22 cellular contexts compared by ENCODE assay signal in genomic region chr5:206406-206805, GRCh38. TPM values are rescaled to one million over a fixed set of nuclear protein-coding genes. Genes with fewer than 3 reads are reported as not detected.
DNase-seq lines count a peak whose midpoint lies in the region; ATAC-seq and TF ChIP-seq lines count a peak whose summit lies in the region.
"Had no signal": no experiment of that assay in that cellular context is flagged by ENCODE, and none has a peak within 500 bp of the region (broad histone marks: within the 10 kb centered on the region; RNA-seq: fewer than 3 reads in every experiment).

No MANE protein-coding gene starts in this region.

- H3K27me3 ChIP-seq in PC-3 (ENCODE audit: low read length) (no peaks in the 10 kb centered on the region), Peyer's patch (no peaks in the 10 kb centered on the region)
- H3K27me3 ChIP-seq: tibial nerve had no signal

- DNase-seq in EL (peak; percentile 19), PC-3 (no peak), fibroblast of pulmonary artery (ENCODE audit: low read depth) (peak; percentile 70), myocyte (ENCODE audit: low read depth) (peak; percentile 81), T1000 (lab: John Stamatoyannopoulos, UW) (no peak), DMS153 (lab: John Stamatoyannopoulos, UW) (no peak), Peyer's patch (no peak), NCI-H2196 treated with DMSO at 0.1 percent for 48 hours (lab: John Stamatoyannopoulos, UW; ENCODE audit: unreplicated experiment) (no peak)
- DNase-seq: activated CD8-positive, alpha-beta memory T cell treated with anti-CD3 and anti-CD28 coated beads, Interleukin-2, amount 10 ng/mL, durations not matched to agents 7 days and 5 days; activated naive CD4-positive, alpha-beta T cell treated with anti-CD3 and anti-CD28 coated beads for 36 hours; central memory CD4-positive, alpha-beta T cell; hypothalamus; naive thymus-derived CD8-positive, alpha-beta T cell; NCI-H2081 treated with DMSO at 0.1 percent for 48 hours; NCI-H748 treated with DMSO at 0.1 percent for 48 hours; stimulated activated CD4-positive, alpha-beta T cell treated with anti-CD3 and anti-CD28 coated beads, Interleukin-4, amount 100 ng/mL, for 4 hours; T-cell had no signal

- H3K79me2 ChIP-seq in PC-3 (ENCODE audit: low read length): peaks cover 48% of the 10 kb centered on the region

- intact Hi-C loops in PC-3 (cut with micrococcal nuclease): no loop called here

- H3K27ac ChIP-seq in PC-3 (ENCODE audit: low read length) (peak overlapping the region; percentile 83), Peyer's patch (no peak overlapping the region)
- H3K27ac ChIP-seq: epithelial cell of prostate, HL-60, tibial nerve had no signal

- H3K4me1 ChIP-seq in PC-3 (ENCODE audit: insufficient read depth, low read length) (peaks cover 25% of the 10 kb centered on the region), Peyer's patch (no peaks in the 10 kb centered on the region)

- BruUV-seq in PC-3 (replicated peaks; lab: Mats Ljungman, UMichigan): no TSS peak

- H3K4me2 ChIP-seq in PC-3 (ENCODE audit: low read length): no peak overlapping the region

- H3K9me2 ChIP-seq in PC-3 (replicated peaks; ENCODE audit: low read length): no peaks in the 10 kb centered on the region

- H4K20me1 ChIP-seq in PC-3 (ENCODE audit: low read length): peaks cover 4% of the 10 kb centered on the region; the same call in 1 of the 2 replicates

- ATAC-seq in PC-3: peak; percentile 76
- ATAC-seq: activated CD8-positive, alpha-beta memory T cell treated with anti-CD3 and anti-CD28 coated beads, Interleukin-2, amount 10 ng/mL, durations not matched to agents 7 days and 5 days; naive thymus-derived CD8-positive, alpha-beta T cell; T-cell had no signal

- TF ChIP-seq CTCF in PC-3 (conservative IDR thresholded peaks at IDR 0.05; ENCODE audit: low read depth, low read length) (no peak), fibroblast of pulmonary artery (IDR thresholded peaks at IDR 0.05; ENCODE audit: low read length, missing control alignments) (peak; percentile 1), Peyer's patch (IDR thresholded peaks at IDR 0.05) (no peak)

- TF ChIP-seq POLR2A in Peyer's patch (IDR thresholded peaks at IDR 0.05): no peak

- no peaks in the 10 kb centered on the region for H3F3A ChIP-seq in PC-3 (ENCODE audit: low read length, unreplicated experiment)

- H3K4me3 ChIP-seq in PC-3 (ENCODE audit: low read length) (no peak overlapping the region), fibroblast of pulmonary artery (replicated peaks; ENCODE audit: low read depth, low read length) (no peak overlapping the region), Peyer's patch (no peak overlapping the region)
- H3K4me3 ChIP-seq: tibial nerve had no signal

- H2AFZ ChIP-seq in PC-3 (ENCODE audit: low read length): no peak overlapping the region

- H3K9ac ChIP-seq in PC-3 (ENCODE audit: low read length): peak overlapping the region; percentile 58; the same call in 1 of the 2 replicates

- CTCF ChIA-PET in PC-3 (lab: Charles Lee): no interaction called here

- POLR2A ChIA-PET in PC-3 (lab: Charles Lee; ENCODE audit: unreplicated experiment): no interaction called here

- H3K9me3 ChIP-seq in PC-3 (ENCODE audit: low read length): no peaks in the 10 kb centered on the region
- no peaks in the 10 kb centered on the region for H3K9me3 ChIP-seq in Peyer's patch
- H3K9me3 ChIP-seq: tibial nerve had no signal

- peaks cover 14% of the 10 kb centered on the region; the same call in 1 of the 2 replicates for H3K36me3 ChIP-seq in PC-3 (ENCODE audit: low read depth, low read length)
- H3K36me3 ChIP-seq in Peyer's patch: peaks cover 0 to 27% (median 0%) of the 10 kb centered on the region in 3 donors

RNA-seq across cellular contexts. Expression of gene CCDC127, which starts 11.5 kb away (rescaled TPM):
- total RNA-seq in PC-3 (2014; rRNA removed) (4.1 and 5.4 TPM in 2 replicates), myocyte (7.8 and 7.9 TPM in 2 replicates), Peyer's patch (1 to 10 TPM; 4.1 to 9.0 (median 7.2) TPM)
- 8.4 TPM for polyA plus RNA-seq in myocyte (2012)

RNA-seq across cellular contexts. Expression of gene SDHA, which starts 11.7 kb away (rescaled TPM):
- total RNA-seq in PC-3 (2014; rRNA removed): 163 and 181 TPM in 2 replicates
- 142 and 184 TPM in 2 replicates for total RNA-seq in myocyte
- 117 TPM for polyA plus RNA-seq in myocyte (2012)
- 100 to 1,000 TPM in 3 of 4 donors, 10 to 100 TPM in 1; 94.9 to 253 (median 207) TPM for total RNA-seq in Peyer's patch

RNA-seq across cellular contexts. Expression of gene LRRC14B, which starts 15.1 kb away (rescaled TPM):
- total RNA-seq in PC-3 (2014; rRNA removed): not detected in 2 replicates
- total RNA-seq in myocyte: 11.2 and 21.9 TPM in 2 replicates
- 1.6 TPM for polyA plus RNA-seq in myocyte (2012)
- total RNA-seq in Peyer's patch: not detected
- total RNA-seq: activated CD8-positive, alpha-beta memory T cell treated with anti-CD3 and anti-CD28 coated beads, Interleukin-2, amount 10 ng/mL, durations not matched to agents 7 days and 5 days; activated naive CD4-positive, alpha-beta T cell treated with anti-CD3 and anti-CD28 coated beads for 36 hours; lower leg skin; naive thymus-derived CD8-positive, alpha-beta T cell; renal cortical epithelial cell; T-cell; tibial nerve had no signal

Comparison
In these comparisons a context has a peak if more than half of its experiments do, and no peak if none do; other contexts are left out.
1. DNase-seq: peak in EL (single experiment), fibroblast of pulmonary artery (single experiment) and myocyte (single experiment); none in PC-3 (single experiment), T1000 (single experiment), DMS153 (single experiment), Peyer's patch (0 of 3) and NCI-H2196 treated with DMSO at 0.1 percent for 48 hours (single experiment).
2. RNA of gene LRRC14B, which starts 15.1 kb away (total RNA-seq): 11.2 to 21.9 TPM in myocyte; not detected in PC-3 and not detected in Peyer's patch; every median in the first group is over 10 times any median in the second.